1 cellular context compared by ENCODE assay signal in genomic region chr9:134026981-134027380, GRCh38.
TF ChIP-seq lines count a peak whose summit lies in the region.

No MANE protein-coding gene starts in this region.

TF ChIP-seq in HepG2, 621 proteins besides CTCF, POLR2A, EP300 and RAD21:
- no peak for TF ChIP-seq AHDC1 (CRISPR knock-in tag; IDR thresholded peaks at IDR 0.05; ENCODE audit: borderline replicate concordance)
- TF ChIP-seq ZNF496 (CRISPR knock-in tag; IDR thresholded peaks at IDR 0.05; ENCODE audit: insufficient replicate concordance): no peak
- no peak for TF ChIP-seq ZNF574 (CRISPR knock-in tag; IDR thresholded peaks at IDR 0.05)
- TF ChIP-seq NFRKB (IDR thresholded peaks at IDR 0.05): no peak
- TF ChIP-seq ZNF44 (CRISPR knock-in tag; IDR thresholded peaks at IDR 0.05): no peak
- no peak for TF ChIP-seq TFE3 (CRISPR knock-in tag; IDR thresholded peaks at IDR 0.05)
- TF ChIP-seq RFX5 (IDR thresholded peaks at IDR 0.05; ENCODE audit: low read depth, low read length): no peak
- TF ChIP-seq ZNF513 (CRISPR knock-in tag; conservative IDR thresholded peaks at IDR 0.05): no peak
- no peak for TF ChIP-seq THAP11 (CRISPR knock-in tag; IDR thresholded peaks at IDR 0.05)
- no peak for TF ChIP-seq ZNF230 (CRISPR knock-in tag; IDR thresholded peaks at IDR 0.05)
- TF ChIP-seq CREM (IDR thresholded peaks at IDR 0.05): no peak
- no peak for TF ChIP-seq CREM (CRISPR knock-in tag; IDR thresholded peaks at IDR 0.05)
- TF ChIP-seq TBL1XR1 (IDR thresholded peaks at IDR 0.05; ENCODE audit: borderline replicate concordance, low read length, partially characterized antibody): no peak
- TF ChIP-seq UBTF (CRISPR knock-in tag; IDR thresholded peaks at IDR 0.05): no peak
- TF ChIP-seq ATAD3A (CRISPR knock-in tag; IDR thresholded peaks at IDR 0.05): no peak
- TF ChIP-seq ZNF17 (CRISPR knock-in tag; IDR thresholded peaks at IDR 0.05): no peak
- no peak for TF ChIP-seq STAT6 (CRISPR knock-in tag; IDR thresholded peaks at IDR 0.05; ENCODE audit: borderline replicate concordance)
- no peak for TF ChIP-seq ZNF770 (CRISPR knock-in tag; IDR thresholded peaks at IDR 0.05)
